1 cellular context compared by ENCODE assay signal in genomic region chr17:76176701-76177574, GRCh38.
TF ChIP-seq lines count a peak whose summit lies in the region.

No MANE protein-coding gene starts in this region.

TF ChIP-seq in H1, 55 proteins besides CTCF, POLR2A, EP300 and RAD21:
- TF ChIP-seq SUZ12 (IDR thresholded peaks at IDR 0.05; ENCODE audit: low read length) (no peak), CHD7 (IDR thresholded peaks at IDR 0.05; ENCODE audit: insufficient replicate concordance, low read length) (no peak), NRF1 (IDR thresholded peaks at IDR 0.05; ENCODE audit: low read depth, low read length) (no peak)
